ENCODE assay signal across 9 cellular contexts in genomic region chr4:168632246-168632832, GRCh38.
DNase-seq lines count a peak whose midpoint lies in the region; TF ChIP-seq lines count a peak whose summit lies in the region.
"Had no signal": no experiment of that assay in that cellular context is flagged by ENCODE, and none has a peak within 500 bp of the region (broad histone marks: within the 10 kb centered on the region; RNA-seq: fewer than 3 reads in every experiment).

No MANE protein-coding gene starts in this region.

- H3K27me3 ChIP-seq in ectodermal cell (ENCODE audit: control insufficient read depth, insufficient read depth, low read length, poor library complexity, severe bottlenecking): no peaks in the 10 kb centered on the region

- H3K9me3 Mint-ChIP-seq in T-helper 2 cell treated with Interferon-gamma antibody and Interleukin-4, amounts not matched to agents 5 μg/mL and 100 μg/mL, for 36 hours: no peaks in the 10 kb centered on the region
- H3K9me3 Mint-ChIP-seq in mesothelial cell of epicardium (no peaks in the 10 kb centered on the region), type B pancreatic cell (no peaks in the 10 kb centered on the region)

- peak overlapping the region; percentile 95 for H3K27ac ChIP-seq in ectodermal cell (ENCODE audit: insufficient read depth, low read depth, low read length, poor library complexity, severe bottlenecking)
- H3K27ac ChIP-seq in caudate nucleus (ENCODE audit: low read depth, low read length): no peak overlapping the region
- H3K27ac ChIP-seq: C4-2B had no signal

- H3K4me3 Mint-ChIP-seq in T-helper 2 cell treated with Interferon-gamma antibody and Interleukin-4, amounts not matched to agents 5 μg/mL and 100 μg/mL, for 36 hours: peak overlapping the region; percentile 37
- H3K4me3 Mint-ChIP-seq in mesothelial cell of epicardium: peak overlapping the region; percentile 87
- peak overlapping the region; percentile 96 for H3K4me3 Mint-ChIP-seq in type B pancreatic cell

- no peak overlapping the region for H3K27ac Mint-ChIP-seq in T-helper 2 cell treated with Interferon-gamma antibody and Interleukin-4, amounts not matched to agents 5 μg/mL and 100 μg/mL, for 36 hours
- peak overlapping the region; percentile 98 for H3K27ac Mint-ChIP-seq in mesothelial cell of epicardium
- peak overlapping the region; percentile 90 for H3K27ac Mint-ChIP-seq in type B pancreatic cell

- H3K4me1 ChIP-seq in ectodermal cell (ENCODE audit: control insufficient read depth, insufficient read depth, low read length): peaks cover 41% of the 10 kb centered on the region

- no peaks in the 10 kb centered on the region for H3K9me3 ChIP-seq in ectodermal cell (ENCODE audit: control insufficient read depth, low read length)

- no peak for DNase-seq in T-helper 2 cell treated with Interferon-gamma antibody and Interleukin-4, amounts not matched to agents 5 μg/mL and 100 μg/mL, for 36 hours (ENCODE audit: low spot score)
- DNase-seq in T-helper 2 cell (no peak), mesothelial cell of epicardium (ENCODE audit: low spot score in 2 of 2, unreplicated experiment in 2 of 2) (no peak), type B pancreatic cell (ENCODE audit: extremely low spot score, unreplicated experiment) (no peak), GM13976 (ENCODE audit: low spot score) (no peak), OCI-M1 (lab: John Stamatoyannopoulos, UW) (no peak), caudate nucleus (lab: John Stamatoyannopoulos, UW) (no peak)

- peaks cover 7% of the 10 kb centered on the region for H3K4me1 Mint-ChIP-seq in T-helper 2 cell treated with Interferon-gamma antibody and Interleukin-4, amounts not matched to agents 5 μg/mL and 100 μg/mL, for 36 hours (ENCODE audit: low read depth)
- peaks cover 63% of the 10 kb centered on the region for H3K4me1 Mint-ChIP-seq in mesothelial cell of epicardium
- peaks cover 42% of the 10 kb centered on the region for H3K4me1 Mint-ChIP-seq in type B pancreatic cell (ENCODE audit: unreplicated experiment)

- peak overlapping the region; percentile 69 for H3K4me3 ChIP-seq in ectodermal cell (ENCODE audit: insufficient read depth, low read depth, low read length)

- H3K36me3 ChIP-seq in ectodermal cell (ENCODE audit: control insufficient read depth, insufficient read depth, low read length): no peaks in the 10 kb centered on the region

- no peak for TF ChIP-seq CTCF in mesothelial cell of epicardium (IDR thresholded peaks at IDR 0.05; ENCODE audit: unreplicated experiment)
- TF ChIP-seq CTCF in type B pancreatic cell (conservative IDR thresholded peaks at IDR 0.05): no peak
- TF ChIP-seq CTCF in GM13976 (IDR thresholded peaks at IDR 0.05; ENCODE audit: borderline replicate concordance, control extremely low read depth, extremely low read depth, insufficient read depth, missing control alignments): no peak

- peaks cover 80% of the 10 kb centered on the region for H3K27me3 Mint-ChIP-seq in T-helper 2 cell treated with Interferon-gamma antibody and Interleukin-4, amounts not matched to agents 5 μg/mL and 100 μg/mL, for 36 hours (ENCODE audit: low read depth)
- H3K27me3 Mint-ChIP-seq in mesothelial cell of epicardium (ENCODE audit: low read depth): no peaks in the 10 kb centered on the region
- H3K27me3 Mint-ChIP-seq in type B pancreatic cell: peaks cover 8% of the 10 kb centered on the region

- no peaks in the 10 kb centered on the region for H3K36me3 Mint-ChIP-seq in T-helper 2 cell treated with Interferon-gamma antibody and Interleukin-4, amounts not matched to agents 5 μg/mL and 100 μg/mL, for 36 hours (ENCODE audit: low read depth)
- H3K36me3 Mint-ChIP-seq in mesothelial cell of epicardium (no peaks in the 10 kb centered on the region), type B pancreatic cell (no peaks in the 10 kb centered on the region)

- 0% methylated on average over 7 to 8 of the region's 8 CpGs for WGBS in ectodermal cell, 2 experiments

- in situ Hi-C loops in GM13976 (cut with MboI; ENCODE audit: low sequenced_read_pairs, unreplicated experiment): no loop called here

Comparison
In these comparisons a context has a peak if more than half of its experiments do, and no peak if none do; other contexts are left out.
1. H3K4me3 Mint-ChIP-seq: peak in every context shown above with its lines; median percentile 96 in type B pancreatic cell; 87 in mesothelial cell of epicardium; 37 in T-helper 2 cell treated with Interferon-gamma antibody and Interleukin-4, amounts not matched to agents 5 μg/mL and 100 μg/mL, for 36 hours.